ENCODE assay signal across 11 cellular contexts in the genomic region with DNA sequence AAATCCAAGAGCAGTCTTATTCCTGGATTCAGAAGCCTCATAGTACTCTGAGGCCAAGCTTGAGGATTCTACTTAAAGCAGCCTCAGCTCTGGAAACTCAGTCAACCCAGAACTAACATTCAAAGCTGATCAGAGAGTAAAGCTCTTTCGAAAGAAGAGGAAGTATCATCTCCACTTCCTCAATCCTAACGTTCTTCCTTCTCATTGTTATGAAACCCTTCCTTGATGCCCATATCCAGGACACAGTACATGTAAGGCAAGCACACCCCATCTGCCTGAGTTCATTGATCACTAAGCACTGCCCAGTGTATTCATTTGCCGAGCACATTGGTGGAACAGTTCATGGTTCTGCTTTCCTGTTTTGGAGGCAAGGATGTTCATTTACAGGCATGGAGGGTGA. TPM values are rescaled to one million over a fixed set of nuclear protein-coding genes. Genes with fewer than 3 reads are reported as not detected.
A peak's percentile ranks its signal among the peaks of the same experiment; 100 is the strongest.
DNase-seq lines count a peak whose midpoint lies in the region; ATAC-seq and TF ChIP-seq lines count a peak whose summit lies in the region.
"Had no signal": no experiment of that assay in that cellular context is flagged by ENCODE, and none has a peak within 500 bp of the region (broad histone marks: within the 10 kb centered on the region; RNA-seq: fewer than 3 reads in every experiment).

A gene with protein sequence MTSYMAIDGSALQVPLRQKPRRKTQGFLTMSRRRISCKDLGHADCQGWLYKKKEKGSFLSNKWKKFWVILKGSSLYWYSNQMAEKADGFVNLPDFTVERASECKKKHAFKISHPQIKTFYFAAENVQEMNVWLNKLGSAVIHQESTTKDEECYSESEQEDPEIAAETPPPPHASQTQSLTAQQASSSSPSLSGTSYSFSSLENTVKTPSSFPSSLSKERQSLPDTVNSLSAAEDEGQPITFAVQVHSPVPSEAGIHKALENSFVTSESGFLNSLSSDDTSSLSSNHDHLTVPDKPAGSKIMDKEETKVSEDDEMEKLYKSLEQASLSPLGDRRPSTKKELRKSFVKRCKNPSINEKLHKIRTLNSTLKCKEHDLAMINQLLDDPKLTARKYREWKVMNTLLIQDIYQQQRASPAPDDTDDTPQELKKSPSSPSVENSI (minus strand): TSS at position 114 of the 400 bp plus-strand sequence. CDS start 90,856 bp downstream, outside the sequence.

- H3K4me3 ChIP-seq in coronary artery (no peak within 1 kb of the TSS), smooth muscle cell (no peak within 1 kb of the TSS)
- H3K4me3 ChIP-seq: ovary had no signal

- peaks cover 3% of the 10 kb centered on the region for H3K27me3 Mint-ChIP-seq in activated naive CD8-positive, alpha-beta T cell treated with anti-CD3 and anti-CD28 coated beads, Interleukin-2, amount 10 ng/mL, durations not matched to agents 7 days and 5 days

- H3K4me3 Mint-ChIP-seq in activated naive CD8-positive, alpha-beta T cell treated with anti-CD3 and anti-CD28 coated beads, Interleukin-2, amount 10 ng/mL, durations not matched to agents 7 days and 5 days: no peak within 1 kb of the TSS

- H3K9me3 ChIP-seq in smooth muscle cell (replicated peaks; ENCODE audit: low read depth): no peaks in the 10 kb centered on the region
- H3K9me3 ChIP-seq: ovary had no signal

- H3K9ac ChIP-seq in smooth muscle cell (ENCODE audit: low read depth): no peak within 1 kb of the TSS

- WGBS in smooth muscle cell (ENCODE audit: low lambda C conversion rate): 93% methylated on average over 3 of the region's 3 CpGs

- H2AFZ ChIP-seq in smooth muscle cell (ENCODE audit: low read depth): no peak within 1 kb of the TSS

- POLR2A ChIA-PET in activated naive CD8-positive, alpha-beta T cell treated with anti-CD3 and anti-CD28 coated beads, Interleukin-2, amount 10 ng/mL, durations not matched to agents 7 days and 5 days (lab: Charles Lee): no interaction called here

- ATAC-seq in GM18867 (IDR thresholded peaks at IDR 0.05; ENCODE audit: unreplicated experiment): peak; percentile 23
- peak; percentile 31 for ATAC-seq in HG03342 (IDR thresholded peaks at IDR 0.05; ENCODE audit: unreplicated experiment)
- ATAC-seq in activated naive CD8-positive, alpha-beta T cell treated with anti-CD3 and anti-CD28 coated beads, Interleukin-2, amount 10 ng/mL, durations not matched to agents 7 days and 5 days (ENCODE audit: low read depth): no peak
- peak; percentile 55 for ATAC-seq in omental fat pad (ENCODE audit: low FRiP score)

- no peak for TF ChIP-seq CTCF in omental fat pad (IDR thresholded peaks at IDR 0.05)
- no peak for TF ChIP-seq CTCF in coronary artery (IDR thresholded peaks at IDR 0.05)
- TF ChIP-seq CTCF in smooth muscle cell (IDR thresholded peaks at IDR 0.05; ENCODE audit: borderline replicate concordance, insufficient read depth, poor library complexity, severe bottlenecking): no peak

- H3K27ac Mint-ChIP-seq in activated naive CD8-positive, alpha-beta T cell treated with anti-CD3 and anti-CD28 coated beads, Interleukin-2, amount 10 ng/mL, durations not matched to agents 7 days and 5 days: no peak within 1 kb of the TSS

- H4K20me1 ChIP-seq in smooth muscle cell (ENCODE audit: low read depth): no peaks in the 10 kb centered on the region

- peaks cover 29% of the 10 kb centered on the region for H3K4me1 Mint-ChIP-seq in activated naive CD8-positive, alpha-beta T cell treated with anti-CD3 and anti-CD28 coated beads, Interleukin-2, amount 10 ng/mL, durations not matched to agents 7 days and 5 days

- H3K36me3 Mint-ChIP-seq in activated naive CD8-positive, alpha-beta T cell treated with anti-CD3 and anti-CD28 coated beads, Interleukin-2, amount 10 ng/mL, durations not matched to agents 7 days and 5 days: peaks cover 11% of the 10 kb centered on the region

- H3F3A ChIP-seq in smooth muscle cell (ENCODE audit: low read depth): no peaks in the 10 kb centered on the region

- H3K9me3 Mint-ChIP-seq in activated naive CD8-positive, alpha-beta T cell treated with anti-CD3 and anti-CD28 coated beads, Interleukin-2, amount 10 ng/mL, durations not matched to agents 7 days and 5 days: peaks cover 3% of the 10 kb centered on the region

- H3K27ac ChIP-seq in coronary artery (peak within 1 kb of the TSS in 1 of 2 donors; percentile 28), smooth muscle cell (ENCODE audit: low read depth) (no peak within 1 kb of the TSS)
- H3K27ac ChIP-seq: ovary had no signal

- no peaks in the 10 kb centered on the region for H3K79me2 ChIP-seq in smooth muscle cell (ENCODE audit: low read depth)

- H3K36me3 ChIP-seq in smooth muscle cell (ENCODE audit: low read depth): no peaks in the 10 kb centered on the region
- H3K36me3 ChIP-seq: ovary had no signal

- H3K4me1 ChIP-seq in smooth muscle cell (ENCODE audit: low read depth): no peaks in the 10 kb centered on the region

- H3K27me3 ChIP-seq in smooth muscle cell (ENCODE audit: low read depth): no peaks in the 10 kb centered on the region
- H3K27me3 ChIP-seq: ovary had no signal

- no peak within 1 kb of the TSS for H3K4me2 ChIP-seq in smooth muscle cell

- no peak for DNase-seq in activated naive CD8-positive, alpha-beta T cell treated with anti-CD3 and anti-CD28 coated beads, Interleukin-2, amount 10 ng/mL, durations not matched to agents 7 days and 5 days
- DNase-seq in omental fat pad (ENCODE audit: low spot score) (no peak), A172 (ENCODE audit: low spot score) (no peak), coronary artery (ENCODE audit: low spot score) (no peak), cerebellar nuclear complex (lab: John Stamatoyannopoulos, UW) (no peak), smooth muscle cell (lab: John Stamatoyannopoulos, UW; ENCODE audit: unreplicated experiment) (no peak)
- DNase-seq: NCI-H1930, ovary, T1000 had no signal

RNA-seq across cellular contexts. Expression of the gene that starts here (rescaled TPM):
- total RNA-seq in activated naive CD8-positive, alpha-beta T cell treated with anti-CD3 and anti-CD28 coated beads, Interleukin-2, amount 10 ng/mL, durations not matched to agents 7 days and 5 days: 10 to 100 TPM; 42.9 to 46.4 TPM
- total RNA-seq in omental fat pad (1 to 10 TPM in 3 of 4 donors, under 1 TPM in 1; 0.84 to 9.2 (median 2.7) TPM), smooth muscle cell (0.04 TPM in 1 of 2 replicates, not detected in the other)
- 0.17 and 0.47 TPM in 2 replicates for total RNA-seq in A172 (2014; rRNA removed; shearing (Covaris generic))
- not detected in 2 replicates for polyA plus RNA-seq in smooth muscle cell

Comparison
In these comparisons a context has a peak if more than half of its experiments do, and no peak if none do; other contexts are left out.
1. RNA of the gene that starts here (total RNA-seq): 42.9 to 46.4 TPM in activated naive CD8-positive, alpha-beta T cell treated with anti-CD3 and anti-CD28 coated beads, Interleukin-2, amount 10 ng/mL, durations not matched to agents 7 days and 5 days; 0.84 to 9.2 TPM in omental fat pad, 0.17 to 0.47 TPM in A172 and 0.04 TPM in smooth muscle cell; every median in the first group is over 4 times any median in the second.